ENCODE assay signal across 14 cellular contexts in genomic region chr5:52870448-52870847, GRCh38.
DNase-seq lines count a peak whose midpoint lies in the region; ATAC-seq and TF ChIP-seq lines count a peak whose summit lies in the region.
"Had no signal": no experiment of that assay in that cellular context is flagged by ENCODE, and none has a peak within 500 bp of the region (broad histone marks: within the 10 kb centered on the region; RNA-seq: fewer than 3 reads in every experiment).

No MANE protein-coding gene starts in this region.

- no peaks in the 10 kb centered on the region for H3K27me3 Mint-ChIP-seq in MCF 10A (ENCODE audit: insufficient read depth, unreplicated experiment)
- no peaks in the 10 kb centered on the region for H3K27me3 Mint-ChIP-seq in activated T-cell treated with anti-CD3 and anti-CD28 coated beads, Interleukin-2, amount 50 U/mL, for 4 hours (ENCODE audit: low read depth)
- H3K27me3 Mint-ChIP-seq: activated CD8-positive, alpha-beta memory T cell treated with anti-CD3 and anti-CD28 coated beads, Interleukin-2, amount 10 ng/mL, durations not matched to agents 7 days and 5 days had no signal

- H3K27me3 ChIP-seq in breast epithelium (no peaks in the 10 kb centered on the region), right lobe of liver (no peaks in the 10 kb centered on the region), aorta (ENCODE audit: control insufficient read depth in 1 of 2, insufficient read depth in 2 of 2, low read length in 1 of 2) (no peaks in the 10 kb centered on the region)

- no peaks in the 10 kb centered on the region for H3K36me3 Mint-ChIP-seq in MCF 10A (ENCODE audit: insufficient read depth, unreplicated experiment)
- peaks cover 1% of the 10 kb centered on the region for H3K36me3 Mint-ChIP-seq in activated T-cell treated with anti-CD3 and anti-CD28 coated beads, Interleukin-2, amount 50 U/mL, for 4 hours (ENCODE audit: insufficient read depth)
- H3K36me3 Mint-ChIP-seq: immature natural killer cell had no signal

- no peaks in the 10 kb centered on the region for H3K9me3 Mint-ChIP-seq in MCF 10A (ENCODE audit: unreplicated experiment)
- H3K9me3 Mint-ChIP-seq in activated T-cell treated with anti-CD3 and anti-CD28 coated beads, Interleukin-2, amount 50 U/mL, for 4 hours, result no peaks in the 10 kb centered on the region
- H3K9me3 Mint-ChIP-seq: GM23338 had no signal

- H3K4me3 ChIP-seq in breast epithelium (no peak overlapping the region), right lobe of liver (no peak overlapping the region), aorta (ENCODE audit: low read length in 2 of 2) (no peak overlapping the region)
- H3K4me3 ChIP-seq: GM23338, K562 had no signal

- ATAC-seq in right lobe of liver (peak; percentile 69 to 94 (median 86)), aorta (ENCODE audit: low FRiP score) (peak; percentile 75)
- ATAC-seq in activated T-cell treated with anti-CD3 and anti-CD28 coated beads, Interleukin-2, amount 50 U/mL, for 4 hours, result no peak
- ATAC-seq: activated CD8-positive, alpha-beta memory T cell treated with anti-CD3 and anti-CD28 coated beads, Interleukin-2, amount 10 ng/mL, durations not matched to agents 7 days and 5 days; GM23338; K562 had no signal

- TF ChIP-seq POLR2A in breast epithelium (IDR thresholded peaks at IDR 0.05) (no peak), right lobe of liver (IDR thresholded peaks at IDR 0.05) (no peak)

- intact Hi-C loops in MCF 10A (cut with micrococcal nuclease) (no loop called here), breast epithelium (cut with DNase I; ENCODE audit: low total_unique reads) (no loop called here), right lobe of liver (cut with DNase I) (no loop called here), aorta (cut with DNase I) (no loop called here)

- H3K4me1 ChIP-seq in breast epithelium (no peaks in the 10 kb centered on the region), right lobe of liver (peaks cover 0 to 7% (median 2%) of the 10 kb centered on the region in 4 donors), aorta (ENCODE audit: control insufficient read depth in 1 of 2, insufficient read depth in 2 of 2, low read length in 2 of 2) (peaks cover 0 to 4% of the 10 kb centered on the region in 2 donors)

- no TSS peak for BruUV-seq in MCF 10A (replicated peaks; lab: Mats Ljungman, UMichigan)

- H3K27ac Mint-ChIP-seq in MCF 10A (ENCODE audit: low read depth, unreplicated experiment), result peak overlapping the region; percentile 11
- H3K27ac Mint-ChIP-seq: activated CD8-positive, alpha-beta memory T cell treated with anti-CD3 and anti-CD28 coated beads, Interleukin-2, amount 10 ng/mL, durations not matched to agents 7 days and 5 days; GM23338; immature natural killer cell had no signal

- H3K36me3 ChIP-seq in breast epithelium (no peaks in the 10 kb centered on the region), right lobe of liver (peaks cover 0 to 22% (median 6%) of the 10 kb centered on the region in 4 donors), aorta (ENCODE audit: control insufficient read depth in 1 of 2, insufficient read depth in 2 of 2, low read length in 1 of 2) (no peaks in the 10 kb centered on the region)

- 17% methylated on average over 1 of the region's 1 CpG for WGBS in right lobe of liver (ENCODE audit: insufficient coverage, low coverage, low lambda C conversion rate, missing lambda C conversion rate)
- 3 to 8% methylated on average over 1 of the region's 1 CpG for WGBS in aorta, 2 donors

- H3K4me1 Mint-ChIP-seq in MCF 10A (ENCODE audit: insufficient read depth, unreplicated experiment), result peaks cover 15% of the 10 kb centered on the region
- no peaks in the 10 kb centered on the region for H3K4me1 Mint-ChIP-seq in activated T-cell treated with anti-CD3 and anti-CD28 coated beads, Interleukin-2, amount 50 U/mL, for 4 hours (ENCODE audit: low read depth)
- H3K4me1 Mint-ChIP-seq: activated CD8-positive, alpha-beta memory T cell treated with anti-CD3 and anti-CD28 coated beads, Interleukin-2, amount 10 ng/mL, durations not matched to agents 7 days and 5 days; GM23338; immature natural killer cell had no signal

- no peak for TF ChIP-seq CTCF in MCF 10A (IDR thresholded peaks at IDR 0.05; ENCODE audit: unreplicated experiment)
- no peak for TF ChIP-seq CTCF in breast epithelium (IDR thresholded peaks at IDR 0.05)
- TF ChIP-seq CTCF in right lobe of liver (IDR thresholded peaks at IDR 0.05), result no peak

- H3K4me3 Mint-ChIP-seq in MCF 10A (ENCODE audit: unreplicated experiment), result no peak overlapping the region
- no peak overlapping the region for H3K4me3 Mint-ChIP-seq in activated T-cell treated with anti-CD3 and anti-CD28 coated beads, Interleukin-2, amount 50 U/mL, for 4 hours
- H3K4me3 Mint-ChIP-seq: activated CD8-positive, alpha-beta memory T cell treated with anti-CD3 and anti-CD28 coated beads, Interleukin-2, amount 10 ng/mL, durations not matched to agents 7 days and 5 days; GM23338; immature natural killer cell had no signal

- H3K27ac ChIP-seq in breast epithelium (no peak overlapping the region), right lobe of liver (peak overlapping the region in 1 of 3 donors; percentile 6), aorta (ENCODE audit: low read depth in 1 of 2, low read length in 2 of 2) (peak overlapping the region in 1 of 2 donors; percentile 45)

- CTCF ChIA-PET in MCF 10A (lab: Yijun Ruan, JAX), result interaction anchor here (0.6 kb wide), 2 partner anchors 460 to 1438 kb away, joined by 3 to 4 read pairs; no protein-coding TSS in a partner anchor

- H3K9me3 ChIP-seq in breast epithelium (no peaks in the 10 kb centered on the region), right lobe of liver (no peaks in the 10 kb centered on the region), aorta (ENCODE audit: control insufficient read depth, low read length) (no peaks in the 10 kb centered on the region)

- DNase-seq in MCF 10A (ENCODE audit: unreplicated experiment) (peak; percentile 61), breast epithelium (ENCODE audit: low spot score in 2 of 2) (no peak), fibroblast of gingiva (ENCODE audit: low read depth) (peak; percentile 38), right lobe of liver (peak in 1 of 3 donors; percentile 28), aorta (peak in 1 of 2 donors; percentile 64), NCI-H1694 treated with DMSO at 0.1 percent for 48 hours (lab: John Stamatoyannopoulos, UW) (no peak), NCI-H187 (lab: John Stamatoyannopoulos, UW) (no peak)
- DNase-seq in activated T-cell treated with anti-CD3 and anti-CD28 coated beads, Interleukin-2, amount 50 U/mL, for 4 hours, result no peak
- DNase-seq: 8988T; activated CD8-positive, alpha-beta memory T cell treated with anti-CD3 and anti-CD28 coated beads, Interleukin-2, amount 10 ng/mL, durations not matched to agents 7 days and 5 days; immature natural killer cell; NCI-H2081 had no signal

- POLR2A ChIA-PET in MCF 10A (lab: Yijun Ruan, JAX), result no interaction called here

Comparison
In these comparisons a context has a peak if more than half of its experiments do, and no peak if none do; other contexts are left out.
1. DNase-seq: peak in MCF 10A (single experiment) and fibroblast of gingiva (single experiment); none in breast epithelium (0 of 2), activated T-cell treated with anti-CD3 and anti-CD28 coated beads, Interleukin-2, amount 50 U/mL, for 4 hours (single experiment), NCI-H1694 treated with DMSO at 0.1 percent for 48 hours (single experiment) and NCI-H187 (0 of 2).
2. ATAC-seq: peak in right lobe of liver (4 of 4) and aorta (single experiment); none in activated T-cell treated with anti-CD3 and anti-CD28 coated beads, Interleukin-2, amount 50 U/mL, for 4 hours (0 of 2).